Comparison of ENCODE assay signal across 14 cellular contexts in genomic region chr7:108210796-108211195, GRCh38.
A peak's percentile ranks its signal among the peaks of the same experiment; 100 is the strongest.
DNase-seq lines count a peak whose midpoint lies in the region; ATAC-seq, FAIRE-seq and TF ChIP-seq lines count a peak whose summit lies in the region.
"Had no signal": no experiment of that assay in that cellular context is flagged by ENCODE, and none has a peak within 500 bp of the region (broad histone marks: within the 10 kb centered on the region; RNA-seq: fewer than 3 reads in every experiment).

No MANE protein-coding gene starts in this region.

- H3K9me3 ChIP-seq in breast epithelium (peaks cover 0 to 8% of the 10 kb centered on the region in 2 donors), OCI-LY3 (ENCODE audit: insufficient read depth, low read length) (no peaks in the 10 kb centered on the region), endothelial cell of umbilical vein (replicated peaks; ENCODE audit: control insufficient read depth, insufficient read depth, low read length) (no peaks in the 10 kb centered on the region), trophoblast cell (ENCODE audit: insufficient read depth, low read depth, low read length) (peaks cover 2% of the 10 kb centered on the region)
- H3K9me3 ChIP-seq: SJSA1 had no signal

- H2AFZ ChIP-seq in OCI-LY3 (ENCODE audit: low read depth, low read length): no peak overlapping the region
- no peak overlapping the region for H2AFZ ChIP-seq in endothelial cell of umbilical vein (ENCODE audit: low read depth, low read length)
- no peak overlapping the region for H2AFZ ChIP-seq in trophoblast cell (ENCODE audit: insufficient read depth, low read length, poor library complexity)

- H3K9me3 Mint-ChIP-seq in MCF 10A (ENCODE audit: unreplicated experiment): no peaks in the 10 kb centered on the region
- peaks cover 8 to 11% of the 10 kb centered on the region in 2 donors for H3K9me3 Mint-ChIP-seq in stimulated activated naive B cell treated with anti-CD40 and anti-IgM and Interleukin-4, amounts not matched to agents 10 μg/mL and 1 μg/mL and 100 μg/mL, for 72 hours
- H3K9me3 Mint-ChIP-seq in activated CD4-positive, alpha-beta memory T cell treated with anti-CD3 and anti-CD28 coated beads, Interleukin-2, amount 10 ng/mL, durations not matched to agents 7 days and 5 days: no peaks in the 10 kb centered on the region

- H3K4me2 ChIP-seq in OCI-LY3 (ENCODE audit: low read length): no peak overlapping the region
- H3K4me2 ChIP-seq in endothelial cell of umbilical vein (ENCODE audit: insufficient read depth, low read length): no peak overlapping the region
- no peak overlapping the region for H3K4me2 ChIP-seq in trophoblast cell (ENCODE audit: low read length)

- no peak overlapping the region for H3K14ac ChIP-seq in trophoblast cell (ENCODE audit: low read length)

- H3K27me3 ChIP-seq in breast epithelium (no peaks in the 10 kb centered on the region), OCI-LY3 (ENCODE audit: low read depth, low read length) (no peaks in the 10 kb centered on the region), endothelial cell of umbilical vein (ENCODE audit: control insufficient read depth in 2 of 2, insufficient read depth in 2 of 2, low read length in 2 of 2) (no peaks in the 10 kb centered on the region), trophoblast cell (ENCODE audit: insufficient read depth, low read length) (no peaks in the 10 kb centered on the region)
- H3K27me3 ChIP-seq: SJSA1 had no signal

- no peaks in the 10 kb centered on the region for H3K36me3 ChIP-seq in breast epithelium
- peaks cover 36% of the 10 kb centered on the region for H3K36me3 ChIP-seq in OCI-LY3 (replicated peaks; ENCODE audit: low read depth, low read length)
- H3K36me3 ChIP-seq in endothelial cell of umbilical vein (ENCODE audit: control insufficient read depth in 2 of 2, extremely low read depth in 1 of 2, insufficient read depth in 2 of 2, low read length in 2 of 2): peaks cover 0 to 3% of the 10 kb centered on the region in 2 experiments
- H3K36me3 ChIP-seq in trophoblast cell (ENCODE audit: control insufficient read depth in 1 of 2, insufficient read depth in 2 of 2, low read length in 2 of 2): no peaks in the 10 kb centered on the region
- H3K36me3 ChIP-seq: SJSA1 had no signal

- H2BK120ac ChIP-seq in trophoblast cell (ENCODE audit: insufficient read depth, low read length, poor library complexity): no peak overlapping the region

- no peaks in the 10 kb centered on the region for H3K9me1 ChIP-seq in endothelial cell of umbilical vein (replicated peaks; ENCODE audit: control insufficient read depth, extremely low read depth, insufficient read depth, low read length)

- H3K4me3 ChIP-seq in breast epithelium: no peak overlapping the region
- H3K4me3 ChIP-seq in OCI-LY3 (ENCODE audit: low read length): no peak overlapping the region
- no peak overlapping the region for H3K4me3 ChIP-seq in endothelial cell of umbilical vein (replicated peaks in 1 of 3; ENCODE audit: insufficient read depth in 1 of 3, low read depth in 1 of 3, low read length in 3 of 3)
- H3K4me3 ChIP-seq in trophoblast cell (ENCODE audit: low read depth, low read length): no peak overlapping the region
- H3K4me3 ChIP-seq: SJSA1 had no signal

- H4K12ac ChIP-seq in trophoblast cell (ENCODE audit: low read depth, low read length): no peak overlapping the region

- no peaks in the 10 kb centered on the region for H4K20me1 ChIP-seq in OCI-LY3 (ENCODE audit: insufficient read depth, low read length)
- no peaks in the 10 kb centered on the region for H4K20me1 ChIP-seq in endothelial cell of umbilical vein (replicated peaks; ENCODE audit: control insufficient read depth, extremely low read depth, insufficient read depth, low read length)

- no peak overlapping the region for H2AK5ac ChIP-seq in trophoblast cell (ENCODE audit: low read length)

- DNase-seq in MCF 10A (ENCODE audit: unreplicated experiment) (no peak), breast epithelium (ENCODE audit: low spot score in 2 of 2) (no peak), endothelial cell of umbilical vein (ENCODE audit: low read depth, low spot score) (no peak), NCI-H146 (lab: John Stamatoyannopoulos, UW) (no peak), trophoblast cell (no peak)
- no peak for DNase-seq in stimulated activated naive B cell treated with anti-CD40 and anti-IgM and Interleukin-4, amounts not matched to agents 10 μg/mL and 1 μg/mL and 100 μg/mL, for 72 hours
- DNase-seq in activated CD4-positive, alpha-beta memory T cell treated with anti-CD3 and anti-CD28 coated beads, Interleukin-2, amount 10 ng/mL, durations not matched to agents 7 days and 5 days: no peak
- DNase-seq: GOT3; NCI-H1417; NCI-H1930; NK-92 treated with Interleukin-12 subunit alpha and Interleukin-12 subunit beta, amount 100 ng/mL, for 24 hours had no signal

- H3K4ac ChIP-seq in trophoblast cell (ENCODE audit: low read depth, low read length): no peak overlapping the region

- H2BK5ac ChIP-seq in trophoblast cell (ENCODE audit: low read depth, low read length, poor library complexity): no peak overlapping the region

- TF ChIP-seq POLR2A in breast epithelium (IDR thresholded peaks at IDR 0.05): no peak
- TF ChIP-seq POLR2A in endothelial cell of umbilical vein (IDR thresholded peaks at IDR 0.05; ENCODE audit: low read depth, low read length): no peak

- no peak for ATAC-seq in stimulated activated naive B cell treated with anti-CD40 and anti-IgM and Interleukin-4, amounts not matched to agents 10 μg/mL and 1 μg/mL and 100 μg/mL, for 72 hours (replicated peaks)

- peaks cover 6% of the 10 kb centered on the region for H3K36me3 Mint-ChIP-seq in MCF 10A (ENCODE audit: insufficient read depth, unreplicated experiment)
- peaks cover 11 to 15% of the 10 kb centered on the region in 2 donors for H3K36me3 Mint-ChIP-seq in stimulated activated naive B cell treated with anti-CD40 and anti-IgM and Interleukin-4, amounts not matched to agents 10 μg/mL and 1 μg/mL and 100 μg/mL, for 72 hours
- no peaks in the 10 kb centered on the region for H3K36me3 Mint-ChIP-seq in activated CD4-positive, alpha-beta memory T cell treated with anti-CD3 and anti-CD28 coated beads, Interleukin-2, amount 10 ng/mL, durations not matched to agents 7 days and 5 days (ENCODE audit: low read depth)
- H3K36me3 Mint-ChIP-seq: CD14-positive monocyte had no signal

- H3K23ac ChIP-seq in trophoblast cell (ENCODE audit: low read length): no peak overlapping the region

- no peak overlapping the region for H3K4me3 Mint-ChIP-seq in MCF 10A (ENCODE audit: unreplicated experiment)
- no peak overlapping the region for H3K4me3 Mint-ChIP-seq in stimulated activated naive B cell treated with anti-CD40 and anti-IgM and Interleukin-4, amounts not matched to agents 10 μg/mL and 1 μg/mL and 100 μg/mL, for 72 hours
- no peak overlapping the region for H3K4me3 Mint-ChIP-seq in activated CD4-positive, alpha-beta memory T cell treated with anti-CD3 and anti-CD28 coated beads, Interleukin-2, amount 10 ng/mL, durations not matched to agents 7 days and 5 days
- H3K4me3 Mint-ChIP-seq: CD14-positive monocyte had no signal

- intact Hi-C loops in MCF 10A (cut with micrococcal nuclease) (no loop called here), breast epithelium (cut with DNase I; ENCODE audit: low total_unique reads) (no loop called here), endothelial cell of umbilical vein (cut with micrococcal nuclease) (no loop called here)

- H3K79me2 ChIP-seq in OCI-LY3 (ENCODE audit: low read length): peaks cover 16% of the 10 kb centered on the region
- no peaks in the 10 kb centered on the region for H3K79me2 ChIP-seq in endothelial cell of umbilical vein (ENCODE audit: control insufficient read depth, insufficient read depth, low read length)
- H3K79me2 ChIP-seq in trophoblast cell (ENCODE audit: control insufficient read depth, insufficient read depth, low read length, poor library complexity): no peaks in the 10 kb centered on the region

- H3K9ac ChIP-seq in OCI-LY3 (ENCODE audit: low read length) (no peak overlapping the region), endothelial cell of umbilical vein (replicated peaks; ENCODE audit: extremely low read depth, insufficient read depth, low read length) (no peak overlapping the region), trophoblast cell (ENCODE audit: low read length) (no peak overlapping the region)

- H3K4me1 ChIP-seq in breast epithelium (no peaks in the 10 kb centered on the region), OCI-LY3 (ENCODE audit: low read length) (peaks cover 28% of the 10 kb centered on the region), endothelial cell of umbilical vein (ENCODE audit: control insufficient read depth, extremely low read depth, insufficient read depth, low read length) (peaks cover 14% of the 10 kb centered on the region), trophoblast cell (ENCODE audit: control insufficient read depth in 1 of 2, insufficient read depth in 2 of 2, low read length in 2 of 2) (no peaks in the 10 kb centered on the region)

- peak overlapping the region; percentile 47 for H3K27ac Mint-ChIP-seq in MCF 10A (ENCODE audit: low read depth, unreplicated experiment)
- peak overlapping the region; percentile 9 for H3K27ac Mint-ChIP-seq in stimulated activated naive B cell treated with anti-CD40 and anti-IgM and Interleukin-4, amounts not matched to agents 10 μg/mL and 1 μg/mL and 100 μg/mL, for 72 hours
- no peak overlapping the region for H3K27ac Mint-ChIP-seq in activated CD4-positive, alpha-beta memory T cell treated with anti-CD3 and anti-CD28 coated beads, Interleukin-2, amount 10 ng/mL, durations not matched to agents 7 days and 5 days
- H3K27ac Mint-ChIP-seq: CD14-positive monocyte had no signal

- TF ChIP-seq CTCF in MCF 10A (IDR thresholded peaks at IDR 0.05; ENCODE audit: unreplicated experiment) (no peak), breast epithelium (IDR thresholded peaks at IDR 0.05) (no peak), OCI-LY3 (IDR thresholded peaks at IDR 0.05; ENCODE audit: low read depth, low read length) (no peak), endothelial cell of umbilical vein (IDR thresholded peaks at IDR 0.05; ENCODE audit: extremely low read depth in 1 of 2, insufficient read depth in 1 of 2, low read depth in 1 of 2, low read length in 2 of 2) (no peak)

- WGBS in trophoblast cell (ENCODE audit: extremely low coverage, insufficient coverage, insufficient read length): no CpG with 5 or more reads among the region's 3 CpGs

- peaks cover 12% of the 10 kb centered on the region for H3K4me1 Mint-ChIP-seq in MCF 10A (ENCODE audit: insufficient read depth, unreplicated experiment)
- H3K4me1 Mint-ChIP-seq in stimulated activated naive B cell treated with anti-CD40 and anti-IgM and Interleukin-4, amounts not matched to agents 10 μg/mL and 1 μg/mL and 100 μg/mL, for 72 hours: peaks cover 15% of the 10 kb centered on the region in 2 donors
- no peaks in the 10 kb centered on the region for H3K4me1 Mint-ChIP-seq in activated CD4-positive, alpha-beta memory T cell treated with anti-CD3 and anti-CD28 coated beads, Interleukin-2, amount 10 ng/mL, durations not matched to agents 7 days and 5 days

- CTCF ChIA-PET in MCF 10A (lab: Yijun Ruan, JAX) (interaction anchor here (0.6 to 1.7 kb wide), 2 partner anchors 254 to 286 kb away, joined by 3 to 6 read pairs; no protein-coding TSS in a partner anchor), endothelial cell of umbilical vein (lab: Charles Lee) (interaction anchor here (1.0 to 1.4 kb wide), 2 partner anchors 27 to 287 kb away, joined by 3 to 4 read pairs; no protein-coding TSS in a partner anchor)
- CTCF ChIA-PET in activated CD4-positive, alpha-beta memory T cell treated with anti-CD3 and anti-CD28 coated beads, Interleukin-2, amount 10 ng/mL, durations not matched to agents 7 days and 5 days (lab: Charles Lee): no interaction called here

- H4K91ac ChIP-seq in trophoblast cell (ENCODE audit: low read depth, low read length): no peak overlapping the region

- no peak overlapping the region for H4K8ac ChIP-seq in trophoblast cell (ENCODE audit: low read depth, low read length)

- H2BK12ac ChIP-seq in trophoblast cell (ENCODE audit: low read length): no peak overlapping the region

- BruUV-seq in MCF 10A (replicated peaks; lab: Mats Ljungman, UMichigan) (no TSS peak), endothelial cell of umbilical vein (replicated peaks; lab: Mats Ljungman, UMichigan) (no TSS peak)

- dilution Hi-C loops in endothelial cell of umbilical vein (cut with MboI; ENCODE audit: extremely low pct_ligation_motif_present, low sequenced_read_pairs): no loop called here

- POLR2A ChIA-PET in MCF 10A (lab: Yijun Ruan, JAX): interaction anchor here (1.0 kb wide), 1 partner anchor 11 kb away, joined by 3 read pairs; no protein-coding TSS in a partner anchor
- POLR2A ChIA-PET in endothelial cell of umbilical vein (lab: Charles Lee): interaction anchor here (1.2 kb wide), 1 partner anchor 12 kb away, joined by 3 read pairs; no protein-coding TSS in a partner anchor
- POLR2A ChIA-PET in activated CD4-positive, alpha-beta memory T cell treated with anti-CD3 and anti-CD28 coated beads, Interleukin-2, amount 10 ng/mL, durations not matched to agents 7 days and 5 days (lab: Charles Lee): no interaction called here

- no peaks in the 10 kb centered on the region for H3K79me1 ChIP-seq in trophoblast cell (ENCODE audit: low read length)

- H3K27ac ChIP-seq in breast epithelium: no peak overlapping the region
- H3K27ac ChIP-seq in OCI-LY3 (ENCODE audit: low read length): peak overlapping the region; percentile 76; the same call in 1 of the 2 replicates
- H3K27ac ChIP-seq in endothelial cell of umbilical vein (ENCODE audit: insufficient read depth, low read depth, low read length): peak overlapping the region; percentile 76
- no peak overlapping the region for H3K27ac ChIP-seq in trophoblast cell (ENCODE audit: low read depth, low read length)
- H3K27ac ChIP-seq: SJSA1 had no signal

- no peaks in the 10 kb centered on the region for H3K27me3 Mint-ChIP-seq in MCF 10A (ENCODE audit: insufficient read depth, unreplicated experiment)
- peaks cover 6 to 29% of the 10 kb centered on the region in 2 donors for H3K27me3 Mint-ChIP-seq in stimulated activated naive B cell treated with anti-CD40 and anti-IgM and Interleukin-4, amounts not matched to agents 10 μg/mL and 1 μg/mL and 100 μg/mL, for 72 hours
- H3K27me3 Mint-ChIP-seq in activated CD4-positive, alpha-beta memory T cell treated with anti-CD3 and anti-CD28 coated beads, Interleukin-2, amount 10 ng/mL, durations not matched to agents 7 days and 5 days: peaks cover 8% of the 10 kb centered on the region

- H3K18ac ChIP-seq in trophoblast cell (ENCODE audit: low read length): no peak overlapping the region

- FAIRE-seq in endothelial cell of umbilical vein (lab: Jason Lieb, UNC): no peak

Comparison
In these comparisons a context has a peak if more than half of its experiments do, and no peak if none do; other contexts are left out.
1. H3K27ac ChIP-seq: peak in OCI-LY3 (single experiment) and endothelial cell of umbilical vein (single experiment); none in breast epithelium (0 of 2) and trophoblast cell (single experiment).